12 cellular contexts compared by ENCODE assay signal in the genomic region with DNA sequence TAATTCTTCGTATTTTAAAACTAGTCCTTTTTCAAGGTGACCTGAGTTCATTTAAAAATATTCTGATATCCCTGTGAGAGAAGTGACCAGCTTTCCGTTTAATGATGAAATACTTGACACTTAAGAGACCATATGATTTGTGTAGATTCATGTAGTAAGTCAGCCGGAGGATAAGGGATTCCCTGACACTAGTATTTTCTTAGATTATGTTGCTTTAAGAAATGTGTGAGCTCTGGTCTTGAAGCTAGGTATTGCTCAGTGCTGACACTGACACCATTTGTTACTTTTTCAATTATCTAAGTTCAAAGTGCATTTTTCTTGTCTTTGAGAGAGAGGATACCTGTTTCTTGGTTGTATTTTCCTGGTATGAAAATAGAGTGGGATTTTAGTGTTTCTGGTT. TPM values are rescaled to one million over a fixed set of nuclear protein-coding genes. Genes with fewer than 3 reads are reported as not detected.
DNase-seq lines count a peak whose midpoint lies in the region; ATAC-seq and TF ChIP-seq lines count a peak whose summit lies in the region.
"Had no signal": no experiment of that assay in that cellular context is flagged by ENCODE, and none has a peak within 500 bp of the region (broad histone marks: within the 10 kb centered on the region; RNA-seq: fewer than 3 reads in every experiment).

No MANE protein-coding gene starts in this region.

- H3K4me3 ChIP-seq in OCI-LY3 (ENCODE audit: low read length) = no peak overlapping the region; the same call in 1 of the 2 replicates
- H3K4me3 ChIP-seq in endocrine pancreas (ENCODE audit: control insufficient read depth, insufficient read depth, low read length) = peak overlapping the region; percentile 100
- peak overlapping the region; percentile 28 for H3K4me3 ChIP-seq in psoas muscle

- H3K9me3 Mint-ChIP-seq in T-helper 2 cell treated with Interferon-gamma antibody and Interleukin-4, amounts not matched to agents 5 μg/mL and 100 μg/mL, for 36 hours = no peaks in the 10 kb centered on the region

- H3K4me1 Mint-ChIP-seq in T-helper 2 cell treated with Interferon-gamma antibody and Interleukin-4, amounts not matched to agents 5 μg/mL and 100 μg/mL, for 36 hours (ENCODE audit: low read depth) = peaks cover 42% of the 10 kb centered on the region

- intact Hi-C loops in psoas muscle (cut with DNase I) = no loop called here

- H3K36me3 Mint-ChIP-seq in T-helper 2 cell treated with Interferon-gamma antibody and Interleukin-4, amounts not matched to agents 5 μg/mL and 100 μg/mL, for 36 hours (ENCODE audit: low read depth) = peaks cover 9% of the 10 kb centered on the region

- peaks cover 98% of the 10 kb centered on the region for H3K79me2 ChIP-seq in OCI-LY3 (ENCODE audit: low read length)

- H3K27ac ChIP-seq in OCI-LY3 (ENCODE audit: low read length) = no peak overlapping the region
- H3K27ac ChIP-seq in psoas muscle = peak overlapping the region; percentile 96

- peak overlapping the region; percentile 6 for H3K4me3 Mint-ChIP-seq in T-helper 2 cell treated with Interferon-gamma antibody and Interleukin-4, amounts not matched to agents 5 μg/mL and 100 μg/mL, for 36 hours

- H2AFZ ChIP-seq in OCI-LY3 (ENCODE audit: low read depth, low read length) = no peak overlapping the region

- no peaks in the 10 kb centered on the region for H3K27me3 ChIP-seq in OCI-LY3 (ENCODE audit: low read depth, low read length)
- H3K27me3 ChIP-seq in endocrine pancreas (ENCODE audit: control insufficient read depth, insufficient read depth, low read length) = no peaks in the 10 kb centered on the region
- H3K27me3 ChIP-seq in psoas muscle (ENCODE audit: insufficient read depth in 3 of 3, low read length in 2 of 3) = no peaks in the 10 kb centered on the region

- H3K9me3 ChIP-seq in OCI-LY3 (ENCODE audit: insufficient read depth, low read length) = no peaks in the 10 kb centered on the region
- no peaks in the 10 kb centered on the region for H3K9me3 ChIP-seq in endocrine pancreas (ENCODE audit: control insufficient read depth, low read length)
- H3K9me3 ChIP-seq in psoas muscle = no peaks in the 10 kb centered on the region

- peaks cover 71% of the 10 kb centered on the region for H4K20me1 ChIP-seq in OCI-LY3 (ENCODE audit: insufficient read depth, low read length)

- H3K36me3 ChIP-seq in OCI-LY3 (replicated peaks; ENCODE audit: low read depth, low read length) (no peaks in the 10 kb centered on the region), endocrine pancreas (ENCODE audit: control insufficient read depth, insufficient read depth, low read length) (no peaks in the 10 kb centered on the region), psoas muscle (ENCODE audit: insufficient read depth in 1 of 2, low read depth in 1 of 2) (no peaks in the 10 kb centered on the region)

- 22 to 29% (median 23%) methylated on average over 3 of the region's 3 CpGs for WGBS in psoas muscle, 3 donors

- ATAC-seq in psoas muscle = no peak

- DNase-seq in T-helper 2 cell treated with Interferon-gamma antibody and Interleukin-4, amounts not matched to agents 5 μg/mL and 100 μg/mL, for 36 hours (ENCODE audit: low spot score) = no peak
- DNase-seq in T-helper 2 cell (no peak), psoas muscle (no peak), T-helper 9 cell (no peak), NCI-H69 (lab: John Stamatoyannopoulos, UW) (no peak)
- DNase-seq in activated CD8-positive, alpha-beta memory T cell treated with anti-CD3 and anti-CD28 coated beads, Interleukin-2, amount 50 U/mL, for 48 hours = no peak
- DNase-seq: activated CD4-positive, CD25-positive, alpha-beta regulatory T cell treated with anti-CD3 and anti-CD28 coated beads, Interleukin-2, amount 50 U/mL, for 72 hours; activated naive CD4-positive, alpha-beta T cell treated with anti-CD3 and anti-CD28 coated beads, Interleukin-2, amount 50 U/mL, for 16 hours; NCI-H1694; stimulated activated CD4-positive, alpha-beta T cell treated with anti-CD3 and anti-CD28 coated beads, Interleukin-2, amount 100 ng/mL, for 24 hours had no signal

- H3K27ac Mint-ChIP-seq in T-helper 2 cell treated with Interferon-gamma antibody and Interleukin-4, amounts not matched to agents 5 μg/mL and 100 μg/mL, for 36 hours = no peak overlapping the region

- peak overlapping the region; percentile 27 for H3K4me2 ChIP-seq in OCI-LY3 (ENCODE audit: low read length)

- H3K9ac ChIP-seq in OCI-LY3 (ENCODE audit: low read length) = no peak overlapping the region
- H3K9ac ChIP-seq in endocrine pancreas (ENCODE audit: control insufficient read depth, insufficient read depth, low read length) = no peak overlapping the region

- TF ChIP-seq CTCF in OCI-LY3 (IDR thresholded peaks at IDR 0.05; ENCODE audit: low read depth, low read length) = no peak
- TF ChIP-seq CTCF in psoas muscle (IDR thresholded peaks at IDR 0.05) = no peak

- no peaks in the 10 kb centered on the region for H3K27me3 Mint-ChIP-seq in T-helper 2 cell treated with Interferon-gamma antibody and Interleukin-4, amounts not matched to agents 5 μg/mL and 100 μg/mL, for 36 hours (ENCODE audit: low read depth)

- peaks cover 39% of the 10 kb centered on the region for H3K4me1 ChIP-seq in OCI-LY3 (ENCODE audit: low read length)
- H3K4me1 ChIP-seq in endocrine pancreas (ENCODE audit: control insufficient read depth, insufficient read depth, low read length) = peaks cover 32% of the 10 kb centered on the region
- peaks cover 50% of the 10 kb centered on the region for H3K4me1 ChIP-seq in psoas muscle

RNA-seq across cellular contexts. Expression of a gene that starts 4.2 kb away (rescaled TPM):
- total RNA-seq in psoas muscle = 10 to 100 TPM; 38.1 to 51.4 (median 43.7) TPM
- polyA plus RNA-seq in psoas muscle = 10 to 100 TPM; 12.5 to 17.1 (median 14.6) TPM
